Comparison of ENCODE assay signal across 21 cellular contexts in genomic region chr7:104142147-104142546, GRCh38.
DNase-seq lines count a peak whose midpoint lies in the region; ATAC-seq, FAIRE-seq and TF ChIP-seq lines count a peak whose summit lies in the region.
"Had no signal": no experiment of that assay in that cellular context is flagged by ENCODE, and none has a peak within 500 bp of the region (broad histone marks: within the 10 kb centered on the region; RNA-seq: fewer than 3 reads in every experiment).

No MANE protein-coding gene starts in this region.

- no peaks in the 10 kb centered on the region for H3K9me2 ChIP-seq in PC-3 (replicated peaks; ENCODE audit: low read length)
- H3K9me2 ChIP-seq in PC-9 (ENCODE audit: insufficient read depth): no peaks in the 10 kb centered on the region

- H3K36me3 ChIP-seq in PC-3 (ENCODE audit: low read depth, low read length): peaks cover 2% of the 10 kb centered on the region; the same call in 1 of the 2 replicates
- H3K36me3 ChIP-seq in kidney (ENCODE audit: control insufficient read depth in 1 of 2, insufficient read depth in 2 of 2, low read length in 2 of 2): no peaks in the 10 kb centered on the region
- peaks cover 11% of the 10 kb centered on the region; the same call in 1 of the 2 replicates for H3K36me3 ChIP-seq in PC-9 (ENCODE audit: low read depth)
- H3K36me3 ChIP-seq: HAP-1 had no signal

- TF ChIP-seq CTCF in PC-3 (conservative IDR thresholded peaks at IDR 0.05; ENCODE audit: low read depth, low read length) (no peak), kidney (IDR thresholded peaks at IDR 0.05; ENCODE audit: borderline replicate concordance, extremely low read depth, insufficient read depth) (no peak), PC-9 (conservative IDR thresholded peaks at IDR 0.05) (no peak)

- POLR2A ChIA-PET in PC-3 (lab: Charles Lee; ENCODE audit: unreplicated experiment) (interaction anchor here (0.6 kb wide), 1 partner anchor 483 kb away, joined by 3 read pairs; no protein-coding TSS in a partner anchor), PC-9 (lab: Charles Lee; ENCODE audit: unreplicated experiment) (no interaction called here)

- H3K9ac ChIP-seq in PC-3 (ENCODE audit: low read length) (no peak overlapping the region), kidney (ENCODE audit: low read length in 2 of 2) (no peak overlapping the region)

- BruUV-seq in PC-3 (replicated peaks; lab: Mats Ljungman, UMichigan): no TSS peak
- BruUV-seq in PC-9 (replicated peaks; lab: Mats Ljungman, UMichigan): no TSS peak

- H3K4me2 ChIP-seq in PC-3 (ENCODE audit: low read length) (no peak overlapping the region), PC-9 (no peak overlapping the region)

- peak; percentile 76 for FAIRE-seq in endometrium (lab: Jason Lieb, UNC)
- peak; percentile 33 for FAIRE-seq in kidney (lab: Jason Lieb, UNC)

- H3K27ac ChIP-seq in PC-3 (ENCODE audit: low read length) (no peak overlapping the region), kidney (ENCODE audit: low read depth in 2 of 2, low read length in 2 of 2) (no peak overlapping the region), PC-9 (no peak overlapping the region)
- H3K27ac ChIP-seq: C4-2B, RWPE1 had no signal

- H3K27me3 ChIP-seq in PC-3 (ENCODE audit: low read length) (no peaks in the 10 kb centered on the region), PC-9 (ENCODE audit: insufficient read depth, low read depth) (no peaks in the 10 kb centered on the region)

- intact Hi-C loops in PC-3 (cut with micrococcal nuclease) (no loop called here), kidney (cut with DNase I) (no loop called here), PC-9 (cut with micrococcal nuclease; ENCODE audit: unreplicated experiment) (no loop called here)

- peak; percentile 47; the same call in 1 of the 2 replicates for ATAC-seq in PC-3
- no peak for ATAC-seq in GM18868 (IDR thresholded peaks at IDR 0.05; ENCODE audit: unreplicated experiment)
- no peak for ATAC-seq in HG02588 (IDR thresholded peaks at IDR 0.05; ENCODE audit: unreplicated experiment)
- ATAC-seq: K562, SK-N-SH treated with all-trans-retinoic acid at 6 μM for 48 hours, T-cell had no signal

- no peak overlapping the region for H3K4me3 ChIP-seq in PC-3 (ENCODE audit: low read length)
- H3K4me3 ChIP-seq in kidney (ENCODE audit: low read length in 2 of 2): no peak overlapping the region
- H3K4me3 ChIP-seq in PC-9: no peak overlapping the region
- H3K4me3 ChIP-seq: HAP-1, K562 had no signal

- DNase-seq in M059J (ENCODE audit: low read depth): peak; percentile 8
- DNase-seq in PC-3: peak; percentile 19
- DNase-seq in kidney: no peak
- DNase-seq in UCSD-AML1 (lab: John Stamatoyannopoulos, UW; ENCODE audit: unreplicated experiment): no peak
- no peak for DNase-seq in PC-9
- DNase-seq: AML-193, DMS79, NCI-H1436, NCI-H1930, NCI-H2171 treated with DMSO at 0.1 percent for 48 hours, NCI-H774, SIG-M5, T-cell had no signal

- H3K9me3 ChIP-seq in PC-3 (ENCODE audit: low read length) (no peaks in the 10 kb centered on the region), kidney (ENCODE audit: control insufficient read depth in 1 of 2, low read length in 2 of 2) (no peaks in the 10 kb centered on the region), PC-9 (ENCODE audit: insufficient read depth, low read depth) (no peaks in the 10 kb centered on the region)
- H3K9me3 ChIP-seq: HAP-1 had no signal

- H4K20me1 ChIP-seq in PC-3 (ENCODE audit: low read length) (no peaks in the 10 kb centered on the region), PC-9 (ENCODE audit: insufficient read depth) (no peaks in the 10 kb centered on the region)

- H3K4me1 ChIP-seq in PC-3 (ENCODE audit: insufficient read depth, low read length): peaks cover 8% of the 10 kb centered on the region; the same call in 1 of the 2 replicates
- no peaks in the 10 kb centered on the region for H3K4me1 ChIP-seq in kidney (ENCODE audit: control insufficient read depth in 1 of 2, insufficient read depth in 1 of 2, low read depth in 1 of 2, low read length in 2 of 2)
- H3K4me1 ChIP-seq in PC-9 (replicated peaks; ENCODE audit: insufficient read depth): no peaks in the 10 kb centered on the region

- H3K79me2 ChIP-seq in PC-3 (ENCODE audit: low read length): no peaks in the 10 kb centered on the region
- H3K79me2 ChIP-seq in PC-9 (ENCODE audit: low read depth): no peaks in the 10 kb centered on the region

- H2AFZ ChIP-seq in PC-3 (ENCODE audit: low read length) (no peak overlapping the region), PC-9 (no peak overlapping the region)

- no peaks in the 10 kb centered on the region for H3F3A ChIP-seq in PC-3 (ENCODE audit: low read length, unreplicated experiment)
- no peaks in the 10 kb centered on the region for H3F3A ChIP-seq in PC-9 (ENCODE audit: insufficient read depth, low read depth)

- CTCF ChIA-PET in PC-3 (lab: Charles Lee) (interaction anchor here (0.6 kb wide), 1 partner anchor 36 kb away, joined by 3 read pairs; no protein-coding TSS in a partner anchor), PC-9 (lab: Charles Lee) (no interaction called here)

Comparison
In these comparisons a context has a peak if more than half of its experiments do, and no peak if none do; other contexts are left out.
1. DNase-seq: peak in M059J (single experiment) and PC-3 (single experiment); none in kidney (single experiment), UCSD-AML1 (single experiment) and PC-9 (0 of 2).